16 cellular contexts compared by ENCODE assay signal in the genomic region with DNA sequence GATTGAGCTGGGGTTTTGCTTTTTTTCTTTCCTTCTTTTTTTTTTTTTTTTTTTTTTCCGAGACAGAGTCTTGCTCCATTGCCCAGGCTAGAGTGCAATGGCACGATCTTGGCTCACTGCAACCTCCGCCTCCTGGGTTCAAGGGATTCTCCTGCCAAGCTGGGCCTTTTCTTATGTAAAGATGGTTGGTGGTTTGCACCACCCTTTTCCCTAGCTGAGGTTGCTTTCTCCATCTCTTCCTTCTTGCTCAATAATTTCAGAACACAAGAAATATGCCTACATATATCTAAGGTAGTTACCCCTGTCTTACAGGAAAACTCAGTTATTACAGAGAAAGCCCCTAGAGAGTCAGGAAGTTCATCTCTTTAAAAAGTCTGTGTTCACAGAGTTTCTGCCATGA. TPM values are rescaled to one million over a fixed set of nuclear protein-coding genes. Genes with fewer than 3 reads are reported as not detected.
DNase-seq lines count a peak whose midpoint lies in the region; ATAC-seq, FAIRE-seq and TF ChIP-seq lines count a peak whose summit lies in the region.
"Had no signal": no experiment of that assay in that cellular context is flagged by ENCODE, and none has a peak within 500 bp of the region (broad histone marks: within the 10 kb centered on the region; RNA-seq: fewer than 3 reads in every experiment).

No MANE protein-coding gene starts in this region.

- POLR2A ChIA-PET in CD4-positive, alpha-beta T cell (lab: Charles Lee) = interaction anchor here (1.4 to 1.7 kb wide), 2 partner anchors 10 to 21 kb away, joined by 3 to 5 read pairs; no protein-coding TSS in a partner anchor

- peaks cover 81% of the 10 kb centered on the region for H3K36me3 Mint-ChIP-seq in CD4-positive, alpha-beta T cell (ENCODE audit: low read depth)
- H3K36me3 Mint-ChIP-seq in effector memory CD8-positive, alpha-beta T cell (ENCODE audit: insufficient read depth) = peaks cover 64% of the 10 kb centered on the region

- CTCF ChIA-PET in CD4-positive, alpha-beta T cell (lab: Charles Lee) = interaction anchor here (1.1 to 1.7 kb wide), 4 partner anchors 19 to 61 kb away, joined by 3 to 5 read pairs (median 3); no protein-coding TSS in a partner anchor

- 77 to 85% methylated on average over 3 of the region's 3 CpGs for WGBS in pancreas, 2 donors

- H3K27me3 Mint-ChIP-seq in CD4-positive, alpha-beta T cell = no peaks in the 10 kb centered on the region
- H3K27me3 Mint-ChIP-seq in effector memory CD8-positive, alpha-beta T cell = no peaks in the 10 kb centered on the region

- H3K36me3 ChIP-seq in pancreas = no peaks in the 10 kb centered on the region
- H3K36me3 ChIP-seq: left lung, prostate gland had no signal

- H3K4me1 Mint-ChIP-seq in CD4-positive, alpha-beta T cell (ENCODE audit: low read depth) = peaks cover 98% of the 10 kb centered on the region
- peaks cover 76 to 88% of the 10 kb centered on the region in 2 donors for H3K4me1 Mint-ChIP-seq in effector memory CD8-positive, alpha-beta T cell (ENCODE audit: low read depth in 2 of 2)

- peaks cover under 1 to 4% (median 4%) of the 10 kb centered on the region in 3 donors for H3K4me1 ChIP-seq in pancreas
- H3K4me1 ChIP-seq: prostate gland had no signal

- ATAC-seq in CD4-positive, alpha-beta T cell (ENCODE audit: poor library complexity) = no peak
- no peak for ATAC-seq in effector memory CD8-positive, alpha-beta T cell (replicated peaks)
- ATAC-seq in pancreas (no peak), HG02970 (IDR thresholded peaks at IDR 0.05; ENCODE audit: low FRiP score, unreplicated experiment) (no peak)
- ATAC-seq: left lung had no signal

- DNase-seq in NOMO-1 treated with DMSO at 0.1 percent for 48 hours (lab: John Stamatoyannopoulos, UW; ENCODE audit: unreplicated experiment) (peak; percentile 11), NOMO-1 treated with dmso at 0.1 percent for 144 hours (lab: John Stamatoyannopoulos, UW; ENCODE audit: unreplicated experiment) (no peak), pancreas (no peak), NK-92 (lab: John Stamatoyannopoulos, UW; ENCODE audit: unreplicated experiment) (no peak)
- no peak for DNase-seq in CD4-positive, alpha-beta T cell
- DNase-seq in effector memory CD8-positive, alpha-beta T cell = no peak
- DNase-seq: 8988T, left lung, NCI-H2081, NCI-H524 treated with DMSO at 0.1 percent for 48 hours, spleen had no signal

- H3K9me3 Mint-ChIP-seq in CD4-positive, alpha-beta T cell = no peaks in the 10 kb centered on the region
- no peaks in the 10 kb centered on the region for H3K9me3 Mint-ChIP-seq in effector memory CD8-positive, alpha-beta T cell
- H3K9me3 Mint-ChIP-seq: CD14-positive monocyte had no signal

- H3K4me3 Mint-ChIP-seq in CD4-positive, alpha-beta T cell = peak overlapping the region; percentile 74
- peak overlapping the region; percentile 42 to 100 for H3K4me3 Mint-ChIP-seq in effector memory CD8-positive, alpha-beta T cell
- H3K4me3 Mint-ChIP-seq: CD14-positive monocyte had no signal

- intact Hi-C loops in CD4-positive, alpha-beta T cell (cut with DNase I, micrococcal nuclease) = no loop called here
- intact Hi-C loops in pancreas (cut with DNase I) = no loop called here

- no peaks in the 10 kb centered on the region for H3K9me3 ChIP-seq in CD4-positive, alpha-beta T cell (ENCODE audit: control insufficient read depth, low read length)
- no peaks in the 10 kb centered on the region for H3K9me3 ChIP-seq in pancreas
- H3K9me3 ChIP-seq: left lung, prostate gland, spleen had no signal

- H3K27ac Mint-ChIP-seq in CD4-positive, alpha-beta T cell = peak overlapping the region; percentile 86
- peak overlapping the region; percentile 67 to 75 for H3K27ac Mint-ChIP-seq in effector memory CD8-positive, alpha-beta T cell

- H3K27me3 ChIP-seq in CD4-positive, alpha-beta T cell (ENCODE audit: control insufficient read depth, insufficient read depth, low read length) = no peaks in the 10 kb centered on the region
- no peaks in the 10 kb centered on the region for H3K27me3 ChIP-seq in pancreas
- H3K27me3 ChIP-seq: spleen had no signal

- H3K4me3 ChIP-seq in pancreas = no peak overlapping the region
- H3K4me3 ChIP-seq: left lung, prostate gland, spleen had no signal

- no peak for TF ChIP-seq CTCF in CD4-positive, alpha-beta T cell (IDR thresholded peaks at IDR 0.05)
- TF ChIP-seq CTCF in VCaP (conservative IDR thresholded peaks at IDR 0.05) (no peak), pancreas (IDR thresholded peaks at IDR 0.05) (no peak)

- no peak for FAIRE-seq in pancreas (lab: Jason Lieb, UNC)
- FAIRE-seq: colon had no signal

- H3K27ac ChIP-seq in CD4-positive, alpha-beta T cell (ENCODE audit: low read depth, low read length) = no peak overlapping the region
- H3K27ac ChIP-seq in VCaP = peak overlapping the region; percentile 62
- no peak overlapping the region for H3K27ac ChIP-seq in pancreas

RNA-seq across cellular contexts. Expression of a gene that starts 7.0 kb away (rescaled TPM):
- 10 to 100 TPM; 82.6 to 91.8 TPM for total RNA-seq in CD4-positive, alpha-beta T cell
- 10 to 100 TPM; 10.1 to 18.2 (median 12.2) TPM for total RNA-seq in pancreas
- 10 to 100 TPM; 20.0 to 27.1 TPM for polyA plus RNA-seq in pancreas

Comparison
In these comparisons a context has a peak if more than half of its experiments do, and no peak if none do; other contexts are left out.
1. RNA of a gene that starts 7.0 kb away (total RNA-seq): 82.6 to 91.8 TPM in CD4-positive, alpha-beta T cell; 10.1 to 18.2 TPM in pancreas; every median in the first group is over 4 times any median in the second.